ENCODE assay signal across 15 cellular contexts in genomic region chr2:28225472-28225915, GRCh38.
DNase-seq lines count a peak whose midpoint lies in the region; ATAC-seq and TF ChIP-seq lines count a peak whose summit lies in the region.
"Had no signal": no experiment of that assay in that cellular context is flagged by ENCODE, and none has a peak within 500 bp of the region (broad histone marks: within the 10 kb centered on the region; RNA-seq: fewer than 3 reads in every experiment).

No MANE protein-coding gene starts in this region.

- no peaks in the 10 kb centered on the region for H3K36me3 Mint-ChIP-seq in central memory CD8-positive, alpha-beta T cell (ENCODE audit: insufficient read depth)
- no peaks in the 10 kb centered on the region for H3K36me3 Mint-ChIP-seq in mesothelial cell of epicardium

- TF ChIP-seq CTCF in IMR-90 (conservative IDR thresholded peaks at IDR 0.05; ENCODE audit: low read depth, low read length) (no peak), mesothelial cell of epicardium (IDR thresholded peaks at IDR 0.05; ENCODE audit: unreplicated experiment) (no peak), thoracic aorta (IDR thresholded peaks at IDR 0.05) (no peak), WERI-Rb-1 (IDR thresholded peaks at IDR 0.05; ENCODE audit: low read depth, low read length) (no peak)

- 0 out of 3 replicates have a peak overlapping the region, but pooled peaks have one; percentile 16 for H2BK15ac ChIP-seq in IMR-90 (ENCODE audit: low read depth, low read length)

- H3K79me1 ChIP-seq in IMR-90 (ENCODE audit: low read depth in 1 of 2, low read length in 2 of 2) = peaks cover 0 to 6% of the 10 kb centered on the region in 2 experiments; a peak in 1 of 4 replicates

- dilution Hi-C loops in IMR-90 (cut with HindIII; ENCODE audit: low sequenced_read_pairs, unreplicated experiment) = no loop called here

- no peak overlapping the region for H3K9ac ChIP-seq in IMR-90 (ENCODE audit: low read depth, low read length)

- DNase-seq in IMR-90 (no peak), mesothelial cell of epicardium (ENCODE audit: low spot score in 2 of 2, unreplicated experiment in 2 of 2) (no peak), thoracic aorta (ENCODE audit: low spot score) (no peak), UCSD-AML1 (lab: John Stamatoyannopoulos, UW; ENCODE audit: unreplicated experiment) (no peak), WERI-Rb-1 (no peak), GOT3 (lab: John Stamatoyannopoulos, UW) (no peak), D341Med (ENCODE audit: low spot score) (no peak)
- no peak for DNase-seq in central memory CD8-positive, alpha-beta T cell (ENCODE audit: low spot score in 2 of 2)
- DNase-seq: activated CD4-positive, CD25-positive, alpha-beta regulatory T cell; H7; heart left ventricle; islet precursor cell; NCI-H1417 treated with DMSO at 0.1 percent for 48 hours; T-helper 2 cell had no signal

- H2AFZ ChIP-seq in IMR-90 (replicated peaks; ENCODE audit: low read length, poor library complexity) = no peak overlapping the region

- no peak overlapping the region for H2BK20ac ChIP-seq in IMR-90 (ENCODE audit: low read depth, low read length)

- H3K27ac ChIP-seq in IMR-90 (ENCODE audit: insufficient read depth, low read length) (peak overlapping the region; percentile 2; the same call in 1 of the 2 replicates), thoracic aorta (peak overlapping the region; percentile 59 to 62), WERI-Rb-1 (no peak overlapping the region)
- H3K27ac ChIP-seq: coronary artery had no signal

- no peak for TF ChIP-seq POLR2A in IMR-90 (IDR thresholded peaks at IDR 0.05; ENCODE audit: low read depth, low read length)

- CTCF ChIA-PET in IMR-90 (lab: Yijun Ruan, JAX) = interaction anchor here (0.6 kb wide), 1 partner anchor 171 kb away, joined by 3 read pairs; no protein-coding TSS in a partner anchor

- H4K8ac ChIP-seq in IMR-90 (ENCODE audit: low read depth in 2 of 2, low read length in 2 of 2) = peak overlapping the region; percentile 24 to 78; a peak in 2 of 4 replicates

- H3K9me3 Mint-ChIP-seq in central memory CD8-positive, alpha-beta T cell = no peaks in the 10 kb centered on the region
- no peaks in the 10 kb centered on the region for H3K9me3 Mint-ChIP-seq in mesothelial cell of epicardium

- H3K27ac Mint-ChIP-seq in central memory CD8-positive, alpha-beta T cell (ENCODE audit: low read depth) = peak overlapping the region; percentile 9
- H3K27ac Mint-ChIP-seq in mesothelial cell of epicardium = peak overlapping the region; percentile 37

- H4K5ac ChIP-seq in IMR-90 (ENCODE audit: low read depth, low read length) = peak overlapping the region; percentile 34

- H2AK5ac ChIP-seq in IMR-90 (ENCODE audit: low read depth, low read length) = peak overlapping the region; percentile 79; the same call in 1 of the 2 replicates

- TF ChIP-seq RAD21 in IMR-90 (IDR thresholded peaks at IDR 0.05; ENCODE audit: low read length) = no peak

- H3K4me1 ChIP-seq in IMR-90 (ENCODE audit: control insufficient read depth, insufficient read depth, low read length) (peaks cover 12% of the 10 kb centered on the region), thoracic aorta (ENCODE audit: control insufficient read depth in 1 of 2, low read depth in 2 of 2) (peaks cover 18 to 46% of the 10 kb centered on the region in 2 donors)

- peak overlapping the region; percentile 44 for H2BK120ac ChIP-seq in IMR-90 (ENCODE audit: low read depth, low read length)

- H3K9me3 ChIP-seq in IMR-90 (ENCODE audit: control insufficient read depth, insufficient read depth, low read length) (no peaks in the 10 kb centered on the region), thoracic aorta (no peaks in the 10 kb centered on the region), WERI-Rb-1 (ENCODE audit: severe bottlenecking) (no peaks in the 10 kb centered on the region)
- H3K9me3 ChIP-seq: heart left ventricle had no signal

- no peak overlapping the region; the same call in 1 of the 2 replicates for H3K23ac ChIP-seq in IMR-90 (ENCODE audit: low read depth, low read length)

- ATAC-seq in IMR-90 (ENCODE audit: low read depth) (no peak), thoracic aorta (ENCODE audit: insufficient number of reproducible peaks, low FRiP score, low read depth) (no peak)
- no peak for ATAC-seq in central memory CD8-positive, alpha-beta T cell (replicated peaks; ENCODE audit: extremely low read depth, poor library complexity, severe bottlenecking)

- H3K27me3 ChIP-seq in IMR-90 (ENCODE audit: control insufficient read depth, insufficient read depth, low read length) = no peaks in the 10 kb centered on the region
- H3K27me3 ChIP-seq in thoracic aorta (replicated peaks; ENCODE audit: insufficient read depth) = no peaks in the 10 kb centered on the region
- no peaks in the 10 kb centered on the region for H3K27me3 ChIP-seq in WERI-Rb-1 (ENCODE audit: insufficient read depth, low read depth, severe bottlenecking)
- H3K27me3 ChIP-seq: heart left ventricle had no signal

- H3K4me2 ChIP-seq in IMR-90 (ENCODE audit: low read depth, low read length) = peak overlapping the region; percentile 37; the same call in 1 of the 2 replicates

- WGBS in IMR-90 (ENCODE audit: extremely low coverage in 2 of 2, insufficient read length in 1 of 2), 2 experiments = no CpG with 5 or more reads among the region's 2 CpGs

- peaks cover 13% of the 10 kb centered on the region for H3K4me1 Mint-ChIP-seq in central memory CD8-positive, alpha-beta T cell
- peaks cover 26% of the 10 kb centered on the region for H3K4me1 Mint-ChIP-seq in mesothelial cell of epicardium

- POLR2A ChIA-PET in IMR-90 (lab: Charles Lee; ENCODE audit: unreplicated experiment) = no interaction called here

- H2AK9ac ChIP-seq in IMR-90 (replicated peaks; ENCODE audit: low read depth, low read length, poor library complexity) = no peak overlapping the region

- in situ Hi-C loops in IMR-90 (cut with MboI; ENCODE audit: low sequenced_read_pairs) = no loop called here

- H3K9me1 ChIP-seq in IMR-90 (ENCODE audit: insufficient read depth, low read length) = peaks cover 11% of the 10 kb centered on the region; the same call in 1 of the 2 replicates

- BruUV-seq in IMR-90 (replicated peaks; lab: Mats Ljungman, UMichigan) = no TSS peak

- H3K4ac ChIP-seq in IMR-90 (ENCODE audit: low read depth, low read length) = peak overlapping the region; percentile 54

- no peaks in the 10 kb centered on the region for H3K36me3 ChIP-seq in IMR-90 (ENCODE audit: control insufficient read depth, insufficient read depth, low read length)
- H3K36me3 ChIP-seq in thoracic aorta = no peaks in the 10 kb centered on the region
- H3K36me3 ChIP-seq in WERI-Rb-1 = no peaks in the 10 kb centered on the region
- H3K36me3 ChIP-seq: heart left ventricle had no signal

- H3K56ac ChIP-seq in IMR-90 (ENCODE audit: extremely low read depth, insufficient read depth, low read length) = no peak overlapping the region

- 0 out of 2 replicates have a peak overlapping the region, but pooled peaks have one; percentile 41 for H3K14ac ChIP-seq in IMR-90 (replicated peaks; ENCODE audit: low read depth, low read length)

- H4K20me1 ChIP-seq in IMR-90 (ENCODE audit: insufficient read depth, low read length) = no peaks in the 10 kb centered on the region

- no peak overlapping the region for H3K4me3 ChIP-seq in IMR-90 (ENCODE audit: insufficient read depth, low read depth, low read length)
- H3K4me3 ChIP-seq in thoracic aorta = peak overlapping the region; percentile 37
- no peak overlapping the region for H3K4me3 ChIP-seq in WERI-Rb-1 (ENCODE audit: low read depth, low read length)
- H3K4me3 ChIP-seq: coronary artery, heart left ventricle had no signal

- H3K18ac ChIP-seq in IMR-90 (ENCODE audit: low read depth, low read length) = peak overlapping the region; percentile 71; the same call in 1 of the 2 replicates

- H2BK5ac ChIP-seq in IMR-90 (ENCODE audit: low read depth, low read length, poor library complexity, severe bottlenecking) = no peak overlapping the region

- intact Hi-C loops in IMR-90 (cut with micrococcal nuclease) = loop anchor here (5.0 to 10.0 kb wide), 2 partner anchors 268 to 471 kb away; no protein-coding TSS in a partner anchor

- no peak overlapping the region for H3K4me3 Mint-ChIP-seq in central memory CD8-positive, alpha-beta T cell
- H3K4me3 Mint-ChIP-seq in mesothelial cell of epicardium = no peak overlapping the region

- H3K27me3 Mint-ChIP-seq in central memory CD8-positive, alpha-beta T cell = no peaks in the 10 kb centered on the region
- no peaks in the 10 kb centered on the region for H3K27me3 Mint-ChIP-seq in mesothelial cell of epicardium (ENCODE audit: low read depth)

- H4K91ac ChIP-seq in IMR-90 (ENCODE audit: insufficient read depth, low read depth, low read length) = no peak overlapping the region

TF ChIP-seq in IMR-90, 13 proteins besides CTCF, POLR2A, EP300 and RAD21:
- TF ChIP-seq NFE2L2 (IDR thresholded peaks at IDR 0.05; ENCODE audit: low read depth, low read length) = no peak
- TF ChIP-seq RFX5 (IDR thresholded peaks at IDR 0.05; ENCODE audit: low read depth, low read length) = no peak
- TF ChIP-seq MAZ (IDR thresholded peaks at IDR 0.05; ENCODE audit: borderline replicate concordance, low read depth, low read length) = no peak
TF ChIP-seq in IMR-90: peak in this region for 0.
